ENCODE assay signal across 9 cellular contexts in genomic region chr12:56522486-56523193, GRCh38. TPM values are rescaled to one million over a fixed set of nuclear protein-coding genes. Genes with fewer than 3 reads are reported as not detected.
DNase-seq lines count a peak whose midpoint lies in the region; ATAC-seq, FAIRE-seq and TF ChIP-seq lines count a peak whose summit lies in the region.
"Had no signal": no experiment of that assay in that cellular context is flagged by ENCODE, and none has a peak within 500 bp of the region (broad histone marks: within the 10 kb centered on the region; RNA-seq: fewer than 3 reads in every experiment).

No MANE protein-coding gene starts in this region.

- H3K9me3 ChIP-seq in spleen = no peaks in the 10 kb centered on the region

- TF ChIP-seq CTCF in spleen (IDR thresholded peaks at IDR 0.05 in 8 of 11, conservative IDR thresholded peaks at IDR 0.05 in 3 of 11) = no peak

- H3K27me3 ChIP-seq in spleen (replicated peaks in 1 of 7) = no peaks in the 10 kb centered on the region

- H3K27ac Mint-ChIP-seq in activated CD8-positive, alpha-beta memory T cell treated with anti-CD3 and anti-CD28 coated beads, Interleukin-2, amount 10 ng/mL, durations not matched to agents 7 days and 5 days = peak overlapping the region; percentile 77
- H3K27ac Mint-ChIP-seq in immature natural killer cell = peak overlapping the region; percentile 65 to 96 (median 89)

- ATAC-seq in activated CD8-positive, alpha-beta memory T cell treated with anti-CD3 and anti-CD28 coated beads, Interleukin-2, amount 10 ng/mL, durations not matched to agents 7 days and 5 days = peak; percentile 28
- ATAC-seq in GM21723 (IDR thresholded peaks at IDR 0.05; ENCODE audit: unreplicated experiment) = no peak

- WGBS in adipose tissue, 3 donors = 20 to 30% (median 29%) methylated on average over 4 of the region's 4 CpGs
- WGBS in spleen, 5 donors = 44 to 54% (median 49%) methylated on average over 4 of the region's 4 CpGs

- no peak for FAIRE-seq in GM19239 (lab: Jason Lieb, UNC)
- FAIRE-seq: endometrium had no signal

- no peaks in the 10 kb centered on the region for H3K27me3 Mint-ChIP-seq in activated CD8-positive, alpha-beta memory T cell treated with anti-CD3 and anti-CD28 coated beads, Interleukin-2, amount 10 ng/mL, durations not matched to agents 7 days and 5 days
- peaks cover 0 to 10% (median 5%) of the 10 kb centered on the region in 3 donors for H3K27me3 Mint-ChIP-seq in immature natural killer cell (ENCODE audit: low read depth in 3 of 3)

- peak overlapping the region; percentile 77 for H3K4me3 Mint-ChIP-seq in activated CD8-positive, alpha-beta memory T cell treated with anti-CD3 and anti-CD28 coated beads, Interleukin-2, amount 10 ng/mL, durations not matched to agents 7 days and 5 days
- peak overlapping the region; percentile 88 to 97 (median 92) for H3K4me3 Mint-ChIP-seq in immature natural killer cell

- H3K27ac ChIP-seq in adipose tissue (ENCODE audit: low read depth, low read length) = peak overlapping the region; percentile 1
- H3K27ac ChIP-seq in spleen = peak overlapping the region; percentile 43 to 93 (median 84)

- H3K36me3 Mint-ChIP-seq in activated CD8-positive, alpha-beta memory T cell treated with anti-CD3 and anti-CD28 coated beads, Interleukin-2, amount 10 ng/mL, durations not matched to agents 7 days and 5 days = no peaks in the 10 kb centered on the region
- H3K36me3 Mint-ChIP-seq in immature natural killer cell = no peaks in the 10 kb centered on the region

- TF ChIP-seq POLR2A in spleen (IDR thresholded peaks at IDR 0.05) = no peak

- CTCF ChIA-PET in activated CD8-positive, alpha-beta memory T cell treated with anti-CD3 and anti-CD28 coated beads, Interleukin-2, amount 10 ng/mL, durations not matched to agents 7 days and 5 days (lab: Charles Lee) = interaction anchor here (0.8 to 3.2 kb wide), 11 partner anchors 9 to 206 kb away, joined by 3 to 14 read pairs (median 7); partner anchors contain the start of gene CNPY2

- no peaks in the 10 kb centered on the region for H3K9me3 Mint-ChIP-seq in activated CD8-positive, alpha-beta memory T cell treated with anti-CD3 and anti-CD28 coated beads, Interleukin-2, amount 10 ng/mL, durations not matched to agents 7 days and 5 days (ENCODE audit: low read depth)
- H3K9me3 Mint-ChIP-seq in immature natural killer cell = no peaks in the 10 kb centered on the region

- intact Hi-C loops in spleen (cut with DNase I; ENCODE audit: low total_unique reads) = no loop called here

- peaks cover 34% of the 10 kb centered on the region for H3K4me1 Mint-ChIP-seq in activated CD8-positive, alpha-beta memory T cell treated with anti-CD3 and anti-CD28 coated beads, Interleukin-2, amount 10 ng/mL, durations not matched to agents 7 days and 5 days
- peaks cover 26 to 32% of the 10 kb centered on the region in 2 donors for H3K4me1 Mint-ChIP-seq in immature natural killer cell

- peaks cover 10 to 87% (median 48%) of the 10 kb centered on the region in 6 donors for H3K4me1 ChIP-seq in spleen

- H3K4me3 ChIP-seq in spleen = peak overlapping the region; percentile 31 to 65 (median 46)

- no peak for DNase-seq in activated CD8-positive, alpha-beta memory T cell treated with anti-CD3 and anti-CD28 coated beads, Interleukin-2, amount 10 ng/mL, durations not matched to agents 7 days and 5 days
- DNase-seq in activated CD8-positive, alpha-beta memory T cell treated with anti-CD3 and anti-CD28 coated beads for 24 hours = no peak
- DNase-seq in immature natural killer cell = no peak
- DNase-seq in spleen = no peak
- no peak for DNase-seq in foreskin melanocyte
- DNase-seq in GM19239 (ENCODE audit: insufficient read length, low spot score) = no peak

- no peaks in the 10 kb centered on the region for H3K36me3 ChIP-seq in spleen

RNA-seq across cellular contexts. Expression of gene RBMS2, which starts 1.0 kb away (rescaled TPM):
- 1 to 10 TPM; 9.3 to 10.0 TPM for total RNA-seq in activated CD8-positive, alpha-beta memory T cell treated with anti-CD3 and anti-CD28 coated beads, Interleukin-2, amount 10 ng/mL, durations not matched to agents 7 days and 5 days
- polyA plus RNA-seq in adipose tissue = 10 to 100 TPM in 2 of 3 donors, 1 to 10 TPM in 1; 3.3 to 24.4 (median 12.6) TPM
- polyA plus RNA-seq in immature natural killer cell = 1 to 10 TPM; 1.1 to 1.3 (median 1.3) TPM
- 10 to 100 TPM; 24.8 to 65.4 (median 27.2) TPM for total RNA-seq in spleen
- polyA plus RNA-seq in spleen = 1 to 10 TPM; 3.0 to 7.7 (median 3.3) TPM

RNA-seq across cellular contexts. Expression of gene GLS2, which starts 34.7 kb away (rescaled TPM):
- 1 to 10 TPM; 1.1 to 1.4 TPM for total RNA-seq in activated CD8-positive, alpha-beta memory T cell treated with anti-CD3 and anti-CD28 coated beads, Interleukin-2, amount 10 ng/mL, durations not matched to agents 7 days and 5 days
- polyA plus RNA-seq in adipose tissue (10 to 100 TPM in 1 of 3 donors, under 1 TPM in 2; 0.34 to 61.5 (median 0.71) TPM), immature natural killer cell (1 to 10 TPM in 2 of 3 donors, under 1 TPM in 1; 0.57 to 2.0 (median 1.2) TPM), spleen (1 to 10 TPM; 1.1 to 2.2 (median 1.7) TPM)
- 1 to 10 TPM in 6 of 7 donors, under 1 TPM in 1; 0.83 to 2.4 (median 1.7) TPM for total RNA-seq in spleen

RNA-seq across cellular contexts. Expression of gene SPRYD4, which starts 54.3 kb away (rescaled TPM):
- total RNA-seq in activated CD8-positive, alpha-beta memory T cell treated with anti-CD3 and anti-CD28 coated beads, Interleukin-2, amount 10 ng/mL, durations not matched to agents 7 days and 5 days = 1 to 10 TPM; 3.4 to 3.7 TPM
- polyA plus RNA-seq in adipose tissue (1 to 10 TPM; 2.0 to 2.5 (median 2.3) TPM), immature natural killer cell (1 to 10 TPM in 2 of 3 donors, under 1 TPM in 1; 0.82 to 1.1 (median 1.1) TPM), spleen (1 to 10 TPM; 1.4 to 2.5 (median 1.8) TPM)
- 1 to 10 TPM; 2.8 to 4.9 (median 4.2) TPM for total RNA-seq in spleen
